1 cellular context compared by ENCODE assay signal in genomic region chrX:47235691-47236103, GRCh38.
TF ChIP-seq lines count a peak whose summit lies in the region.

No MANE protein-coding gene starts in this region.

TF ChIP-seq in GM23338, 12 proteins besides CTCF, POLR2A, EP300 and RAD21 (continued from another document):
- TF ChIP-seq, protein P1, sequence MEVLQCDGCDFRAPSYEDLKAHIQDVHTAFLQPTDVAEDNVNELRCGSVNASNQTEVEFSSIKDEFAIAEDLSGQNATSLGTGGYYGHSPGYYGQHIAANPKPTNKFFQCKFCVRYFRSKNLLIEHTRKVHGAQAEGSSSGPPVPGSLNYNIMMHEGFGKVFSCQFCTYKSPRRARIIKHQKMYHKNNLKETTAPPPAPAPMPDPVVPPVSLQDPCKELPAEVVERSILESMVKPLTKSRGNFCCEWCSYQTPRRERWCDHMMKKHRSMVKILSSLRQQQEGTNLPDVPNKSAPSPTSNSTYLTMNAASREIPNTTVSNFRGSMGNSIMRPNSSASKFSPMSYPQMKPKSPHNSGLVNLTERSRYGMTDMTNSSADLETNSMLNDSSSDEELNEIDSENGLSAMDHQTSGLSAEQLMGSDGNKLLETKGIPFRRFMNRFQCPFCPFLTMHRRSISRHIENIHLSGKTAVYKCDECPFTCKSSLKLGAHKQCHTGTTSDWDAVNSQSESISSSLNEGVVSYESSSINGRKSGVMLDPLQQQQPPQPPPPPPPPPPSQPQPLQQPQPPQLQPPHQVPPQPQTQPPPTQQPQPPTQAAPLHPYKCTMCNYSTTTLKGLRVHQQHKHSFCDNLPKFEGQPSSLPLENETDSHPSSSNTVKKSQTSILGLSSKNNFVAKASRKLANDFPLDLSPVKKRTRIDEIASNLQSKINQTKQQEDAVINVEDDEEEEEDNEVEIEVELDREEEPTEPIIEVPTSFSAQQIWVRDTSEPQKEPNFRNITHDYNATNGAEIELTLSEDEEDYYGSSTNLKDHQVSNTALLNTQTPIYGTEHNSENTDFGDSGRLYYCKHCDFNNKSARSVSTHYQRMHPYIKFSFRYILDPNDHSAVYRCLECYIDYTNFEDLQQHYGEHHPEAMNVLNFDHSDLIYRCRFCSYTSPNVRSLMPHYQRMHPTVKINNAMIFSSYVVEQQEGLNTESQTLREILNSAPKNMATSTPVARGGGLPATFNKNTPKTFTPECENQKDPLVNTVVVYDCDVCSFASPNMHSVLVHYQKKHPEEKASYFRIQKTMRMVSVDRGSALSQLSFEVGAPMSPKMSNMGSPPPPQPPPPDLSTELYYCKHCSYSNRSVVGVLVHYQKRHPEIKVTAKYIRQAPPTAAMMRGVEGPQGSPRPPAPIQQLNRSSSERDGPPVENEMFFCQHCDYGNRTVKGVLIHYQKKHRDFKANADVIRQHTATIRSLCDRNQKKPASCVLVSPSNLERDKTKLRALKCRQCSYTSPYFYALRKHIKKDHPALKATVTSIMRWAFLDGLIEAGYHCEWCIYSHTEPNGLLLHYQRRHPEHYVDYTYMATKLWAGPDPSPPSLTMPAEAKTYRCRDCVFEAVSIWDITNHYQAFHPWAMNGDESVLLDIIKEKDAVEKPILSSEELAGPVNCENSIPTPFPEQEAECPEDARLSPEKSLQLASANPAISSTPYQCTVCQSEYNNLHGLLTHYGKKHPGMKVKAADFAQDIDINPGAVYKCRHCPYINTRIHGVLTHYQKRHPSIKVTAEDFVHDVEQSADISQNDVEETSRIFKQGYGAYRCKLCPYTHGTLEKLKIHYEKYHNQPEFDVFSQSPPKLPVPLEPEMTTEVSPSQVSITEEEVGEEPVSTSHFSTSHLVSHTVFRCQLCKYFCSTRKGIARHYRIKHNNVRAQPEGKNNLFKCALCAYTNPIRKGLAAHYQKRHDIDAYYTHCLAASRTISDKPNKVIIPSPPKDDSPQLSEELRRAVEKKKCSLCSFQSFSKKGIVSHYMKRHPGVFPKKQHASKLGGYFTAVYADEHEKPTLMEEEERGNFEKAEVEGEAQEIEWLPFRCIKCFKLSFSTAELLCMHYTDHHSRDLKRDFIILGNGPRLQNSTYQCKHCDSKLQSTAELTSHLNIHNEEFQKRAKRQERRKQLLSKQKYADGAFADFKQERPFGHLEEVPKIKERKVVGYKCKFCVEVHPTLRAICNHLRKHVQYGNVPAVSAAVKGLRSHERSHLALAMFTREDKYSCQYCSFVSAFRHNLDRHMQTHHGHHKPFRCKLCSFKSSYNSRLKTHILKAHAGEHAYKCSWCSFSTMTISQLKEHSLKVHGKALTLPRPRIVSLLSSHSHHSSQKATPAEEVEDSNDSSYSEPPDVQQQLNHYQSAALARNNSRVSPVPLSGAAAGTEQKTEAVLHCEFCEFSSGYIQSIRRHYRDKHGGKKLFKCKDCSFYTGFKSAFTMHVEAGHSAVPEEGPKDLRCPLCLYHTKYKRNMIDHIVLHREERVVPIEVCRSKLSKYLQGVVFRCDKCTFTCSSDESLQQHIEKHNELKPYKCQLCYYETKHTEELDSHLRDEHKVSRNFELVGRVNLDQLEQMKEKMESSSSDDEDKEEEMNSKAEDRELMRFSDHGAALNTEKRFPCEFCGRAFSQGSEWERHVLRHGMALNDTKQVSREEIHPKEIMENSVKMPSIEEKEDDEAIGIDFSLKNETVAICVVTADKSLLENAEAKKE (CRISPR knock-in tag; IDR thresholded peaks at IDR 0.05): no peak
- TF ChIP-seq NANOG (IDR thresholded peaks at IDR 0.05; ENCODE audit: borderline replicate concordance): no peak
